1 cellular context compared by ENCODE assay signal in genomic region chr1:234955107-234955731, GRCh38.
TF ChIP-seq lines count a peak whose summit lies in the region.

No MANE protein-coding gene starts in this region.

TF ChIP-seq in HepG2, 621 proteins besides CTCF, POLR2A, EP300 and RAD21 (continued from another document):
- TF ChIP-seq CSRNP2 (CRISPR knock-in tag; conservative IDR thresholded peaks at IDR 0.05; ENCODE audit: low read depth) (no peak), HOXD1 (CRISPR knock-in tag; IDR thresholded peaks at IDR 0.05) (no peak), ZNF567 (CRISPR knock-in tag; IDR thresholded peaks at IDR 0.05; ENCODE audit: borderline replicate concordance) (no peak), RBAK (CRISPR knock-in tag; IDR thresholded peaks at IDR 0.05) (no peak), ZNF557 (CRISPR knock-in tag; IDR thresholded peaks at IDR 0.05) (no peak), POGZ (CRISPR knock-in tag; IDR thresholded peaks at IDR 0.05) (peak; percentile 73), ZNF75D (CRISPR knock-in tag; IDR thresholded peaks at IDR 0.05; ENCODE audit: borderline replicate concordance) (no peak), EEA1 (CRISPR knock-in tag; IDR thresholded peaks at IDR 0.05; ENCODE audit: borderline replicate concordance) (no peak), ZUFSP (CRISPR knock-in tag; IDR thresholded peaks at IDR 0.05; ENCODE audit: borderline replicate concordance) (no peak), PAWR (CRISPR knock-in tag; IDR thresholded peaks at IDR 0.05; ENCODE audit: borderline replicate concordance) (no peak), MTA1 (CRISPR knock-in tag; IDR thresholded peaks at IDR 0.05; ENCODE audit: borderline replicate concordance) (peak; percentile 83; the same call in 1 of the 2 replicates), UBTF (CRISPR knock-in tag; IDR thresholded peaks at IDR 0.05) (peak; percentile 14; the same call in 1 of the 2 replicates), TBP (CRISPR knock-in tag; IDR thresholded peaks at IDR 0.05) (no peak), SUZ12 (IDR thresholded peaks at IDR 0.05; ENCODE audit: low read depth, low read length) (no peak), ZNF460 (CRISPR knock-in tag; IDR thresholded peaks at IDR 0.05; ENCODE audit: borderline replicate concordance) (no peak), ZBTB14 (CRISPR knock-in tag; IDR thresholded peaks at IDR 0.05) (no peak), MATR3 (CRISPR knock-in tag; IDR thresholded peaks at IDR 0.05) (no peak), SRSF4 (IDR thresholded peaks at IDR 0.05; ENCODE audit: low read depth, low read length, poor library complexity, severe bottlenecking) (no peak), LRRFIP1 (CRISPR knock-in tag; conservative IDR thresholded peaks at IDR 0.05) (no peak), SAFB2 (CRISPR knock-in tag; IDR thresholded peaks at IDR 0.05; ENCODE audit: borderline replicate concordance, low read depth) (no peak), IKZF5 (CRISPR knock-in tag; IDR thresholded peaks at IDR 0.05) (peak; percentile 70; the same call in 1 of the 2 replicates), KLF6 (CRISPR knock-in tag; IDR thresholded peaks at IDR 0.05) (no peak), MED1 (CRISPR knock-in tag; IDR thresholded peaks at IDR 0.05) (peak; percentile 71), ZNF205 (CRISPR knock-in tag; IDR thresholded peaks at IDR 0.05) (0 out of 2 replicates have a peak, but pooled peaks have one; percentile 21), SP4 (CRISPR knock-in tag; IDR thresholded peaks at IDR 0.05) (no peak), NCOA1 (CRISPR knock-in tag; IDR thresholded peaks at IDR 0.05) (no peak), MAZ (IDR thresholded peaks at IDR 0.05; ENCODE audit: borderline replicate concordance, low read depth, low read length) (no peak), MAZ (CRISPR knock-in tag; IDR thresholded peaks at IDR 0.05; ENCODE audit: low read depth) (0 out of 2 replicates have a peak, but pooled peaks have one; percentile 43), ZNF33A (CRISPR knock-in tag; IDR thresholded peaks at IDR 0.05; ENCODE audit: borderline replicate concordance) (no peak), ZNF337 (CRISPR knock-in tag; IDR thresholded peaks at IDR 0.05; ENCODE audit: borderline replicate concordance, low read depth) (no peak), POLR2AphosphoS5 (IDR thresholded peaks at IDR 0.05; ENCODE audit: low read depth, low read length) (no peak), ZNF547 (CRISPR knock-in tag; IDR thresholded peaks at IDR 0.05) (no peak), ETV5 (CRISPR knock-in tag; IDR thresholded peaks at IDR 0.05; ENCODE audit: borderline replicate concordance) (no peak), ZNF780A (CRISPR knock-in tag; IDR thresholded peaks at IDR 0.05) (no peak), JUND (CRISPR knock-in tag; IDR thresholded peaks at IDR 0.05) (no peak), ZNF263 (CRISPR knock-in tag; IDR thresholded peaks at IDR 0.05) (0 out of 2 replicates have a peak, but pooled peaks have one; percentile 49), MED8 (CRISPR knock-in tag; IDR thresholded peaks at IDR 0.05; ENCODE audit: insufficient replicate concordance) (peak; percentile 71), KMT2A (CRISPR knock-in tag; IDR thresholded peaks at IDR 0.05) (no peak), YEATS4 (CRISPR knock-in tag; IDR thresholded peaks at IDR 0.05; ENCODE audit: borderline replicate concordance) (peak; percentile 51; the same call in 1 of the 2 replicates), ELF4 (CRISPR knock-in tag; IDR thresholded peaks at IDR 0.05; ENCODE audit: borderline replicate concordance) (no peak), ZNF18 (CRISPR knock-in tag; IDR thresholded peaks at IDR 0.05; ENCODE audit: insufficient replicate concordance) (peak; percentile 4), DPF2 (CRISPR knock-in tag; IDR thresholded peaks at IDR 0.05; ENCODE audit: borderline replicate concordance, low read depth) (no peak)
